In genomic region chr15:86911022-86911421, GRCh38 we compare ENCODE assay signal across 1 cellular context.
TF ChIP-seq lines count a peak whose summit lies in the region.

No MANE protein-coding gene starts in this region.

TF ChIP-seq in H1, 55 proteins besides CTCF, POLR2A, EP300 and RAD21 (continued from another document):
- TF ChIP-seq E2F6 (IDR thresholded peaks at IDR 0.05) (no peak), SP4 (IDR thresholded peaks at IDR 0.05; ENCODE audit: low read length) (no peak)
